Comparison of ENCODE assay signal across 24 cellular contexts in genomic region chr17:57625511-57625910, GRCh38.
DNase-seq lines count a peak whose midpoint lies in the region; ATAC-seq and TF ChIP-seq lines count a peak whose summit lies in the region.
"Had no signal": no experiment of that assay in that cellular context is flagged by ENCODE, and none has a peak within 500 bp of the region (broad histone marks: within the 10 kb centered on the region; RNA-seq: fewer than 3 reads in every experiment).

No MANE protein-coding gene starts in this region.

- no peaks in the 10 kb centered on the region for H3K27me3 Mint-ChIP-seq in natural killer cell treated with Interleukin-12 subunit alpha and Interleukin-12 subunit beta and Interleukin-15 and Interleukin-18, amount 100 ng/mL, for 72 hours
- no peaks in the 10 kb centered on the region for H3K27me3 Mint-ChIP-seq in natural killer cell (ENCODE audit: low read depth in 2 of 2)
- no peaks in the 10 kb centered on the region for H3K27me3 Mint-ChIP-seq in activated B cell treated with CpG ODN at 0.5 μM for 24 hours
- H3K27me3 Mint-ChIP-seq in activated T-cell treated with anti-CD3 and anti-CD28 coated beads, Interleukin-2, amount 50 U/mL, for 24 hours, result no peaks in the 10 kb centered on the region
- H3K27me3 Mint-ChIP-seq in immature natural killer cell (ENCODE audit: low read depth in 3 of 3), result peaks cover 2 to 7% (median 2%) of the 10 kb centered on the region in 3 donors
- H3K27me3 Mint-ChIP-seq: activated CD4-positive, alpha-beta memory T cell treated with anti-CD3 and anti-CD28 coated beads for 36 hours had no signal

- peaks cover 19 to 28% of the 10 kb centered on the region in 2 donors for H3K4me1 Mint-ChIP-seq in natural killer cell treated with Interleukin-12 subunit alpha and Interleukin-12 subunit beta and Interleukin-15 and Interleukin-18, amount 100 ng/mL, for 72 hours (ENCODE audit: low read depth in 2 of 2)
- H3K4me1 Mint-ChIP-seq in natural killer cell, result peaks cover 11 to 23% of the 10 kb centered on the region in 2 donors
- peaks cover 82% of the 10 kb centered on the region for H3K4me1 Mint-ChIP-seq in activated B cell treated with CpG ODN at 0.5 μM for 24 hours
- peaks cover 21% of the 10 kb centered on the region for H3K4me1 Mint-ChIP-seq in activated T-cell treated with anti-CD3 and anti-CD28 coated beads, Interleukin-2, amount 50 U/mL, for 24 hours (ENCODE audit: low read depth)
- H3K4me1 Mint-ChIP-seq in immature natural killer cell, result peaks cover 0 to 12% of the 10 kb centered on the region in 2 donors

- peak overlapping the region; percentile 63 to 70 for H3K27ac Mint-ChIP-seq in natural killer cell treated with Interleukin-12 subunit alpha and Interleukin-12 subunit beta and Interleukin-15 and Interleukin-18, amount 100 ng/mL, for 72 hours
- no peak overlapping the region for H3K27ac Mint-ChIP-seq in natural killer cell
- H3K27ac Mint-ChIP-seq in activated B cell treated with CpG ODN at 0.5 μM for 24 hours, result peak overlapping the region; percentile 35
- H3K27ac Mint-ChIP-seq in activated T-cell treated with anti-CD3 and anti-CD28 coated beads, Interleukin-2, amount 50 U/mL, for 24 hours, result no peak overlapping the region
- peak overlapping the region in 1 of 6 donors; percentile 36 for H3K27ac Mint-ChIP-seq in immature natural killer cell
- H3K27ac Mint-ChIP-seq: activated CD4-positive, alpha-beta memory T cell treated with anti-CD3 and anti-CD28 coated beads for 36 hours had no signal

- POLR2A ChIA-PET in activated B cell treated with CpG ODN at 0.5 μM for 24 hours (lab: Charles Lee), result interaction anchor here (0.7 kb wide), 1 partner anchor 76 kb away, joined by 3 read pairs; no protein-coding TSS in a partner anchor

- no peak for TF ChIP-seq CTCF in natural killer cell (IDR thresholded peaks at IDR 0.05)
- no peak for TF ChIP-seq CTCF in activated B cell treated with CpG ODN at 0.5 μM for 24 hours (IDR thresholded peaks at IDR 0.05)
- TF ChIP-seq CTCF in tibial artery (IDR thresholded peaks at IDR 0.05), result no peak

- H3K27me3 ChIP-seq in right cardiac atrium (ENCODE audit: control insufficient read depth, insufficient read depth) (no peaks in the 10 kb centered on the region), tibial artery (no peaks in the 10 kb centered on the region)
- H3K27me3 ChIP-seq: SJSA1, upper lobe of left lung had no signal

- H3K9me3 Mint-ChIP-seq in natural killer cell treated with Interleukin-12 subunit alpha and Interleukin-12 subunit beta and Interleukin-15 and Interleukin-18, amount 100 ng/mL, for 72 hours, result no peaks in the 10 kb centered on the region
- H3K9me3 Mint-ChIP-seq in natural killer cell (no peaks in the 10 kb centered on the region), activated B cell treated with CpG ODN at 0.5 μM for 24 hours (no peaks in the 10 kb centered on the region), immature natural killer cell (no peaks in the 10 kb centered on the region)
- no peaks in the 10 kb centered on the region for H3K9me3 Mint-ChIP-seq in activated T-cell treated with anti-CD3 and anti-CD28 coated beads, Interleukin-2, amount 50 U/mL, for 24 hours
- H3K9me3 Mint-ChIP-seq: activated CD4-positive, alpha-beta memory T cell treated with anti-CD3 and anti-CD28 coated beads for 36 hours had no signal

- no peak overlapping the region for H3K4me3 Mint-ChIP-seq in natural killer cell treated with Interleukin-12 subunit alpha and Interleukin-12 subunit beta and Interleukin-15 and Interleukin-18, amount 100 ng/mL, for 72 hours
- H3K4me3 Mint-ChIP-seq in natural killer cell, result no peak overlapping the region
- no peak overlapping the region for H3K4me3 Mint-ChIP-seq in activated B cell treated with CpG ODN at 0.5 μM for 24 hours
- no peak overlapping the region for H3K4me3 Mint-ChIP-seq in activated T-cell treated with anti-CD3 and anti-CD28 coated beads, Interleukin-2, amount 50 U/mL, for 24 hours
- no peak overlapping the region for H3K4me3 Mint-ChIP-seq in immature natural killer cell
- H3K4me3 Mint-ChIP-seq: activated CD4-positive, alpha-beta memory T cell treated with anti-CD3 and anti-CD28 coated beads for 36 hours had no signal

- 54% methylated on average over 1 of the region's 1 CpG for WGBS in right cardiac atrium

- H3K4me1 ChIP-seq in right cardiac atrium (ENCODE audit: control insufficient read depth, insufficient read depth, low read length) (peaks cover 7% of the 10 kb centered on the region), tibial artery (no peaks in the 10 kb centered on the region)

- no peak for DNase-seq in natural killer cell treated with Interleukin-12 subunit alpha and Interleukin-12 subunit beta and Interleukin-15 and Interleukin-18, amount 100 ng/mL, for 72 hours (ENCODE audit: low spot score)
- DNase-seq in natural killer cell, result no peak
- no peak for DNase-seq in activated B cell treated with CpG ODN at 0.5 μM for 24 hours
- no peak for DNase-seq in right cardiac atrium
- no peak for DNase-seq in tibial artery
- DNase-seq in activated T-cell treated with anti-CD3 and anti-CD28 coated beads, Interleukin-2, amount 50 U/mL, for 24 hours, result no peak
- no peak for DNase-seq in immature natural killer cell
- DNase-seq: activated CD4-positive, alpha-beta memory T cell treated with anti-CD3 and anti-CD28 coated beads for 36 hours; activated naive CD4-positive, alpha-beta T cell treated with Interleukin-2 at 50 U/mL for 16 hours; activated T-cell treated with anti-CD3 and anti-CD28 coated beads, Interleukin-2, amount 50 U/mL, for 1 hour; hippocampal formation; islet precursor cell; NCI-H1105 treated with DMSO at 0.1 percent for 48 hours; NCI-H2029 treated with DMSO at 0.1 percent for 48 hours; NCI-H226; PC-9; retina; stimulated activated CD4-positive, alpha-beta T cell treated with anti-CD3 and anti-CD28 coated beads, Interleukin-4, amount 100 ng/mL, for 24 hours; T-helper 2 cell; upper lobe of left lung had no signal

- H3K9me3 ChIP-seq in right cardiac atrium (ENCODE audit: control insufficient read depth, low read length) (no peaks in the 10 kb centered on the region), tibial artery (no peaks in the 10 kb centered on the region)
- H3K9me3 ChIP-seq: SJSA1, upper lobe of left lung had no signal

- ATAC-seq in natural killer cell treated with Interleukin-12 subunit alpha and Interleukin-12 subunit beta and Interleukin-15 and Interleukin-18, amount 100 ng/mL, for 72 hours, result no peak
- ATAC-seq in natural killer cell (no peak), activated B cell treated with CpG ODN at 0.5 μM for 24 hours (ENCODE audit: low read depth) (no peak), right cardiac atrium (no peak), GM18519 (IDR thresholded peaks at IDR 0.05; ENCODE audit: low FRiP score, unreplicated experiment) (no peak)

- intact Hi-C loops in natural killer cell (cut with micrococcal nuclease), result no loop called here
- intact Hi-C loops in activated B cell treated with CpG ODN at 0.5 μM for 24 hours (cut with micrococcal nuclease), result loop anchor here (5.0 to 10.0 kb wide), 3 partner anchors 37 to 712 kb away; partner anchors contain the start of gene SRSF1
- intact Hi-C loops in right cardiac atrium (cut with DNase I), result no loop called here
- intact Hi-C loops in tibial artery (cut with DNase I; ENCODE audit: low total_unique reads), result no loop called here

- CTCF ChIA-PET in activated B cell treated with CpG ODN at 0.5 μM for 24 hours (lab: Charles Lee), result interaction anchor here (0.7 to 4.0 kb wide), 3 partner anchors 21 to 46 kb away, joined by 3 to 35 read pairs (median 3); no protein-coding TSS in a partner anchor

- no peaks in the 10 kb centered on the region for H3K36me3 Mint-ChIP-seq in natural killer cell treated with Interleukin-12 subunit alpha and Interleukin-12 subunit beta and Interleukin-15 and Interleukin-18, amount 100 ng/mL, for 72 hours
- no peaks in the 10 kb centered on the region for H3K36me3 Mint-ChIP-seq in natural killer cell
- peaks cover 4% of the 10 kb centered on the region for H3K36me3 Mint-ChIP-seq in activated B cell treated with CpG ODN at 0.5 μM for 24 hours (ENCODE audit: low read depth)
- H3K36me3 Mint-ChIP-seq in activated T-cell treated with anti-CD3 and anti-CD28 coated beads, Interleukin-2, amount 50 U/mL, for 24 hours (ENCODE audit: low read depth), result peaks cover 43% of the 10 kb centered on the region
- H3K36me3 Mint-ChIP-seq in immature natural killer cell, result peaks cover 7 to 12% (median 9%) of the 10 kb centered on the region in 3 donors

- H3K27ac ChIP-seq in right cardiac atrium (ENCODE audit: low read length) (peak overlapping the region; percentile 62), tibial artery (no peak overlapping the region)
- H3K27ac ChIP-seq: PC-9, SJSA1, upper lobe of left lung, VCaP had no signal

- peaks cover 0 to 20% (median 0%) of the 10 kb centered on the region in 3 donors for H3K36me3 ChIP-seq in tibial artery
- H3K36me3 ChIP-seq: SJSA1, upper lobe of left lung had no signal

- H3K4me3 ChIP-seq in right cardiac atrium (ENCODE audit: low read length) (no peak overlapping the region), tibial artery (no peak overlapping the region)
- H3K4me3 ChIP-seq: lung, PC-9, SJSA1, upper lobe of left lung had no signal

Comparison
In these comparisons a context has a peak if more than half of its experiments do, and no peak if none do; other contexts are left out.
1. H3K27ac Mint-ChIP-seq: peak in natural killer cell treated with Interleukin-12 subunit alpha and Interleukin-12 subunit beta and Interleukin-15 and Interleukin-18, amount 100 ng/mL, for 72 hours (2 of 2) and activated B cell treated with CpG ODN at 0.5 μM for 24 hours (single experiment); none in natural killer cell (0 of 2) and activated T-cell treated with anti-CD3 and anti-CD28 coated beads, Interleukin-2, amount 50 U/mL, for 24 hours (single experiment).